Comparison of ENCODE assay signal across 28 cellular contexts in the genomic region with DNA sequence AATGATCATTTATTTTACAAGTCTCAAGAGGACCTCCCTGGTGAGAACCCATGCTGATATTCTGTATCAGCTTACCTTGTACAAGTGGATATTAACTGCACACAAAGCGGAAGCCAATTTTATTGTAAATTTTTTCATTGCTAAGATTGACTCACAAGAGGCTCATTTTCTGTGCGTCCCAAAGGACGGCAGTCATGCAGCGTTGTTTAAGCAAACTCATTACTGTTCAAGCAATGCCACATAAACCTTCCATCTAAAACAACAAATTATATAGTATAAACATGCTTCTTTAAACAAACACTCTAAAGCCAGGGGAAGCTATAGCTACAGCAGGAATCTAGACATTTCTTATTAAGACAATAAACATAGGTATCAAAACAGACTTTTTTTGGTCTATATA.
DNase-seq lines count a peak whose midpoint lies in the region; ATAC-seq and TF ChIP-seq lines count a peak whose summit lies in the region.
"Had no signal": no experiment of that assay in that cellular context is flagged by ENCODE, and none has a peak within 500 bp of the region (broad histone marks: within the 10 kb centered on the region; RNA-seq: fewer than 3 reads in every experiment).

No MANE protein-coding gene starts in this region.

- no peaks in the 10 kb centered on the region for H3K27me3 Mint-ChIP-seq in CD14-positive monocyte (ENCODE audit: low read depth in 3 of 3)
- H3K27me3 Mint-ChIP-seq: activated naive CD8-positive, alpha-beta T cell treated with anti-CD3 and anti-CD28 coated beads, Interleukin-2, amount 10 ng/mL, durations not matched to agents 7 days and 5 days; naive B cell; stimulated activated naive B cell treated with anti-CD40 and anti-IgM and Interleukin-4, amounts not matched to agents 10 μg/mL and 1 μg/mL and 100 μg/mL, for 72 hours had no signal

- H3K27ac Mint-ChIP-seq in CD14-positive monocyte = no peak overlapping the region
- H3K27ac Mint-ChIP-seq: activated naive CD8-positive, alpha-beta T cell treated with anti-CD3 and anti-CD28 coated beads, Interleukin-2, amount 10 ng/mL, durations not matched to agents 7 days and 5 days; activated T-helper 2 cell treated with anti-CD3 and anti-CD28 coated beads, Interferon-gamma antibody, Interleukin-2, Interleukin-4, amounts not matched to agents 10 μg/mL and 5 μg/mL and 100 μg/mL, durations not matched to agents 14 hours and 24 hours and 36 hours; naive B cell; stimulated activated naive B cell treated with anti-CD40 and anti-IgM and Interleukin-4, amounts not matched to agents 10 μg/mL and 1 μg/mL and 100 μg/mL, for 72 hours had no signal

- no peak overlapping the region for H3K4me3 Mint-ChIP-seq in CD14-positive monocyte
- H3K4me3 Mint-ChIP-seq: activated naive CD8-positive, alpha-beta T cell treated with anti-CD3 and anti-CD28 coated beads, Interleukin-2, amount 10 ng/mL, durations not matched to agents 7 days and 5 days; naive B cell; stimulated activated naive B cell treated with anti-CD40 and anti-IgM and Interleukin-4, amounts not matched to agents 10 μg/mL and 1 μg/mL and 100 μg/mL, for 72 hours had no signal

- no peaks in the 10 kb centered on the region for H3K27me3 ChIP-seq in adipocyte (replicated peaks; ENCODE audit: control insufficient read depth, insufficient read depth, low read length)
- H3K27me3 ChIP-seq: body of pancreas, Peyer's patch, SJSA1, vagina had no signal

- H3K9me3 ChIP-seq in adipocyte (ENCODE audit: control insufficient read depth, low read length) = no peaks in the 10 kb centered on the region
- H3K9me3 ChIP-seq: body of pancreas, Peyer's patch, SJSA1, vagina had no signal

- H3K4me1 Mint-ChIP-seq in CD14-positive monocyte = no peaks in the 10 kb centered on the region
- H3K4me1 Mint-ChIP-seq: activated naive CD8-positive, alpha-beta T cell treated with anti-CD3 and anti-CD28 coated beads, Interleukin-2, amount 10 ng/mL, durations not matched to agents 7 days and 5 days; naive B cell; stimulated activated naive B cell treated with anti-CD40 and anti-IgM and Interleukin-4, amounts not matched to agents 10 μg/mL and 1 μg/mL and 100 μg/mL, for 72 hours had no signal

- intact Hi-C loops in CD14-positive monocyte (cut with micrococcal nuclease) = no loop called here

- DNase-seq in DMS153 treated with DMSO at 0.1 percent for 48 hours (lab: John Stamatoyannopoulos, UW; ENCODE audit: unreplicated experiment) (peak; percentile 87), NCI-H1417 treated with DMSO at 0.1 percent for 48 hours (lab: John Stamatoyannopoulos, UW) (peak; percentile 69), NCI-H2171 (lab: John Stamatoyannopoulos, UW) (peak; percentile 68), adipocyte (ENCODE audit: low read depth) (peak; percentile 30), CD14-positive monocyte (ENCODE audit: low spot score) (no peak), T1000 (lab: John Stamatoyannopoulos, UW) (no peak)
- DNase-seq: activated CD4-positive, alpha-beta T cell treated with anti-CD3 and anti-CD28 coated beads, Interleukin-2, amount 50 U/mL, for 4 hours; activated CD8-positive, alpha-beta memory T cell treated with anti-CD3 and anti-CD28 coated beads, Interleukin-2, amount 50 U/mL, for 4 hours; activated naive CD8-positive, alpha-beta T cell treated with anti-CD3 and anti-CD28 coated beads, Interleukin-2, amount 10 ng/mL, durations not matched to agents 7 days and 5 days; body of pancreas; DMS 273 treated with DMSO at 0.1 percent for 48 hours; GF-D8; head of caudate nucleus; left colon; naive B cell; NK-92 treated with Interleukin-12 subunit alpha and Interleukin-12 subunit beta, amount 100 ng/mL, for 24 hours; Peyer's patch; retina; stimulated activated CD4-positive, alpha-beta T cell treated with anti-CD3 and anti-CD28 coated beads, Interleukin-2, amount 100 ng/mL, for 48 hours; stimulated activated naive B cell treated with anti-CD40 and anti-IgM and Interleukin-4, amounts not matched to agents 10 μg/mL and 1 μg/mL and 100 μg/mL, for 72 hours; T-helper 2 cell; WERI-Rb-1 had no signal

- no peak overlapping the region for H3K9ac ChIP-seq in adipocyte (ENCODE audit: low read length)

- no peaks in the 10 kb centered on the region for H3K36me3 Mint-ChIP-seq in CD14-positive monocyte
- H3K36me3 Mint-ChIP-seq: activated naive CD8-positive, alpha-beta T cell treated with anti-CD3 and anti-CD28 coated beads, Interleukin-2, amount 10 ng/mL, durations not matched to agents 7 days and 5 days; naive B cell; stimulated activated naive B cell treated with anti-CD40 and anti-IgM and Interleukin-4, amounts not matched to agents 10 μg/mL and 1 μg/mL and 100 μg/mL, for 72 hours had no signal

- ATAC-seq in GM21381 (IDR thresholded peaks at IDR 0.05; ENCODE audit: unreplicated experiment) (no peak), HG03571 (IDR thresholded peaks at IDR 0.05; ENCODE audit: unreplicated experiment) (no peak)
- ATAC-seq: body of pancreas; left colon; stimulated activated naive B cell treated with anti-CD40 and anti-IgM and Interleukin-4, amounts not matched to agents 10 μg/mL and 1 μg/mL and 100 μg/mL, for 72 hours had no signal

- H3K9me3 Mint-ChIP-seq in CD14-positive monocyte = peaks cover 0 to 15% (median 3%) of the 10 kb centered on the region in 7 donors
- H3K9me3 Mint-ChIP-seq: activated T-helper 2 cell treated with anti-CD3 and anti-CD28 coated beads, Interferon-gamma antibody, Interleukin-2, Interleukin-4, amounts not matched to agents 10 μg/mL and 5 μg/mL and 100 μg/mL, durations not matched to agents 14 hours and 24 hours and 36 hours; stimulated activated naive B cell treated with anti-CD40 and anti-IgM and Interleukin-4, amounts not matched to agents 10 μg/mL and 1 μg/mL and 100 μg/mL, for 72 hours had no signal

- H3K36me3 ChIP-seq in adipocyte (ENCODE audit: control insufficient read depth, insufficient read depth, low read length, severe bottlenecking) = no peaks in the 10 kb centered on the region
- H3K36me3 ChIP-seq: Peyer's patch, SJSA1, vagina, WERI-Rb-1 had no signal

- TF ChIP-seq CTCF in CD14-positive monocyte (IDR thresholded peaks at IDR 0.05) = no peak

- H3K4me1 ChIP-seq in adipocyte (ENCODE audit: control insufficient read depth, insufficient read depth, low read length) = no peaks in the 10 kb centered on the region
- H3K4me1 ChIP-seq: body of pancreas, Peyer's patch, SJSA1, vagina had no signal

- no peak overlapping the region for H3K4me3 ChIP-seq in adipocyte (ENCODE audit: low read length)
- H3K4me3 ChIP-seq: body of pancreas, Peyer's patch, SJSA1, smooth muscle cell, vagina had no signal

Comparison
In these comparisons a context has a peak if more than half of its experiments do, and no peak if none do; other contexts are left out.
1. DNase-seq: peak in DMS153 treated with DMSO at 0.1 percent for 48 hours (single experiment), NCI-H1417 treated with DMSO at 0.1 percent for 48 hours (single experiment), NCI-H2171 (single experiment) and adipocyte (single experiment); none in CD14-positive monocyte (single experiment) and T1000 (single experiment).